In the genomic region with DNA sequence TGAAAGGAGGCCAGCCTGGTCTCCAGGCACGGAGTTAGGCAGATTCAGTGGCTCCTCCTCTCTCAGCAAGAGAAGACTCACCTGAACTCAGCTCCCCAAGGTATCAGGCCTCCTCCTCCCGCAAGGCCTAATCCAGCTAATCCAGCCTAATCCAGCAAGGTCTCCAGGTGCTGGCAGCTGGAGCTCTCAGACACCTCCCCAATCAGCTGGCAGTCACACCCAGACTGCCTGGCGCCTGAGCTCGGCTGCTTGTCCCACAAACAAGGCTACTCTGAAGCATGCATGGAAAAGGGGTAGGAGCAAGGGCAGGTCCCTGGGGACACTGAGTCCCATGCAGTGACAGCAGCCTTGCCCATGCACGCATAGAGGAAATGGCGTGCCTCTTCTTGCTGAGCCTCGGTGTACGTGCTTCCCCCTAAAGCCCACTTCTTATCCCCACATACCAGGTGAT, we compare ENCODE assay signal across 22 cellular contexts. TPM values are rescaled to one million over a fixed set of nuclear protein-coding genes. Genes with fewer than 3 reads are reported as not detected.
DNase-seq lines count a peak whose midpoint lies in the region; ATAC-seq, FAIRE-seq and TF ChIP-seq lines count a peak whose summit lies in the region.
"Had no signal": no experiment of that assay in that cellular context is flagged by ENCODE, and none has a peak within 500 bp of the region (broad histone marks: within the 10 kb centered on the region; RNA-seq: fewer than 3 reads in every experiment).

No MANE protein-coding gene starts in this region.

- H3K4me3 ChIP-seq in left ventricle myocardium inferior, result no peak overlapping the region
- H3K4me3 ChIP-seq in kidney (ENCODE audit: low read length in 2 of 2), result no peak overlapping the region
- H3K4me3 ChIP-seq: pancreas, PC-9, SJSA1, vagina had no signal

- ATAC-seq in Right ventricle myocardium inferior (peak; percentile 11), HG03432 (IDR thresholded peaks at IDR 0.05; ENCODE audit: unreplicated experiment) (no peak)
- ATAC-seq: pancreas had no signal

- H3K27me3 ChIP-seq in left ventricle myocardium inferior (ENCODE audit: low read depth), result no peaks in the 10 kb centered on the region
- H3K27me3 ChIP-seq: pancreas, SJSA1, vagina had no signal

- no peak; the same call in 1 of the 2 replicates for TF ChIP-seq POLR2A in H54 (IDR thresholded peaks at IDR 0.05; ENCODE audit: low read depth, low read length)

- H3K4me1 ChIP-seq in left ventricle myocardium inferior (peaks cover 50% of the 10 kb centered on the region), kidney (ENCODE audit: control insufficient read depth in 1 of 2, insufficient read depth in 1 of 2, low read depth in 1 of 2, low read length in 2 of 2) (peaks cover 0 to 5% of the 10 kb centered on the region in 2 donors)
- H3K4me1 ChIP-seq: pancreas had no signal

- H3K36me3 ChIP-seq in left ventricle myocardium inferior (no peaks in the 10 kb centered on the region), kidney (ENCODE audit: control insufficient read depth in 1 of 2, insufficient read depth in 2 of 2, low read length in 2 of 2) (no peaks in the 10 kb centered on the region)
- H3K36me3 ChIP-seq: pancreas, SJSA1, vagina had no signal

- DNase-seq in Right ventricle myocardium inferior (ENCODE audit: missing footprints) (no peak), left ventricle myocardium inferior (no peak), NCI-H82 (lab: John Stamatoyannopoulos, UW) (peak; percentile 88), kidney (peak; percentile 33), H54 (ENCODE audit: insufficient read length, low spot score) (no peak)
- DNase-seq in NK-92 treated with Interleukin-12 subunit alpha and Interleukin-12 subunit beta, amount 100 ng/mL, for 24 hours (lab: John Stamatoyannopoulos, UW), result no peak
- DNase-seq: activated naive CD4-positive, alpha-beta T cell; AML-193; Calu3; mammary epithelial cell; NCI-H1436 treated with DMSO at 0.1 percent for 48 hours; NCI-H510A; PC-9; stimulated activated CD4-positive, alpha-beta T cell treated with anti-CD3 and anti-CD28 coated beads, Interleukin-2, amount 100 ng/mL, for 48 hours had no signal

- H3K9me3 ChIP-seq in left ventricle myocardium inferior (replicated peaks), result no peaks in the 10 kb centered on the region
- no peaks in the 10 kb centered on the region for H3K9me3 ChIP-seq in kidney (ENCODE audit: control insufficient read depth in 1 of 2, low read length in 2 of 2)
- H3K9me3 ChIP-seq: pancreas, SJSA1, vagina had no signal

- TF ChIP-seq CTCF in left ventricle myocardium inferior (IDR thresholded peaks at IDR 0.05; ENCODE audit: borderline replicate concordance) (no peak), kidney (IDR thresholded peaks at IDR 0.05; ENCODE audit: borderline replicate concordance, extremely low read depth, insufficient read depth) (no peak)

- no peak overlapping the region for H3K27ac ChIP-seq in left ventricle myocardium inferior (replicated peaks)
- no peak overlapping the region for H3K27ac ChIP-seq in kidney (ENCODE audit: low read depth in 2 of 2, low read length in 2 of 2)
- H3K27ac ChIP-seq: pancreas, PC-9, SJSA1, vagina had no signal

- FAIRE-seq in kidney (lab: Jason Lieb, UNC) (no peak), H54 (lab: Jason Lieb, UNC) (no peak)
- FAIRE-seq: astrocyte, pancreas had no signal

- no peak overlapping the region for H3K9ac ChIP-seq in kidney (ENCODE audit: low read length in 2 of 2)

- intact Hi-C loops in Right ventricle myocardium inferior (cut with DNase I) (no loop called here), left ventricle myocardium inferior (cut with micrococcal nuclease) (no loop called here), kidney (cut with DNase I) (no loop called here)

RNA-seq across cellular contexts. Expression of a gene that starts 3.3 kb away (rescaled TPM):
- 0.41 TPM for total RNA-seq in Right ventricle myocardium inferior
- total RNA-seq in left ventricle myocardium inferior, result 0.25 TPM
- total RNA-seq in kidney, result not detected
- not detected for polyA plus RNA-seq in kidney (ENCODE audit: insufficient read depth, low read depth, low replicate concordance)
- total RNA-seq: astrocyte; Calu3; chondrocyte; G401; mammary epithelial cell; pancreas; SJSA1; T-helper 2 cell treated with Interferon-gamma antibody and Interleukin-4, amounts not matched to agents 100 ng/mL and 5 ng/mL, for 36 hours; vagina had no signal
- polyA plus RNA-seq: mammary epithelial cell, pancreas had no signal

RNA-seq across cellular contexts. Expression of a gene that starts 17.3 kb away (rescaled TPM):
- total RNA-seq in Right ventricle myocardium inferior (1,478 TPM), left ventricle myocardium inferior (1,542 TPM), kidney (7.7 TPM)
- polyA plus RNA-seq in kidney (ENCODE audit: insufficient read depth, low read depth, low replicate concordance), result 3.3 TPM
- total RNA-seq: Calu3, mammary epithelial cell had no signal
- polyA plus RNA-seq: mammary epithelial cell had no signal

Comparison
In these comparisons a context has a peak if more than half of its experiments do, and no peak if none do; other contexts are left out.
1. DNase-seq: peak in NCI-H82 (single experiment) and kidney (single experiment); none in Right ventricle myocardium inferior (single experiment), left ventricle myocardium inferior (single experiment), H54 (single experiment) and NK-92 treated with Interleukin-12 subunit alpha and Interleukin-12 subunit beta, amount 100 ng/mL, for 24 hours (single experiment).
2. RNA of a gene that starts 17.3 kb away (total RNA-seq): 1,542 TPM in left ventricle myocardium inferior (single experiment) and 1,478 TPM in Right ventricle myocardium inferior (single experiment); 7.7 TPM in kidney (single experiment); every median in the first group is over 100 times any median in the second.